Comparison of ENCODE assay signal across 13 cellular contexts in genomic region chr2:85257359-85258193, GRCh38.
DNase-seq lines count a peak whose midpoint lies in the region; ATAC-seq, FAIRE-seq and TF ChIP-seq lines count a peak whose summit lies in the region.
"Had no signal": no experiment of that assay in that cellular context is flagged by ENCODE, and none has a peak within 500 bp of the region (broad histone marks: within the 10 kb centered on the region; RNA-seq: fewer than 3 reads in every experiment).

No MANE protein-coding gene starts in this region.

- in situ Hi-C loops in HepG2 (cut with HindIII; ENCODE audit: extremely low pct_ligation_motif_present, low pct_unique_long_range_greater_than_20kb) = no loop called here

- TF ChIP-seq POLR2A in HepG2 (IDR thresholded peaks at IDR 0.05; ENCODE audit: insufficient read depth in 1 of 2, low read depth in 2 of 2, low read length in 2 of 2) = no peak

- no peaks in the 10 kb centered on the region for H3K27me3 ChIP-seq in liver (ENCODE audit: control insufficient read depth in 4 of 4, insufficient read depth in 4 of 4, low read length in 3 of 4)
- peaks cover 1 to 68% of the 10 kb centered on the region in 2 experiments; a peak in 4 of 5 replicates for H3K27me3 ChIP-seq in HepG2 (ENCODE audit: control insufficient read depth in 1 of 2, insufficient read depth in 2 of 2, low read length in 2 of 2)
- H3K27me3 ChIP-seq in parathyroid adenoma (ENCODE audit: control insufficient read depth, insufficient read depth, low read length) = no peaks in the 10 kb centered on the region
- H3K27me3 ChIP-seq in MG63 = no peaks in the 10 kb centered on the region
- H3K27me3 ChIP-seq: neutrophil had no signal

- no peak overlapping the region for H3K4me2 ChIP-seq in HepG2 (ENCODE audit: low read depth, low read length)
- H3K4me2 ChIP-seq in parathyroid adenoma (ENCODE audit: low read length) = no peak overlapping the region

- TF ChIP-seq CTCF in liver (IDR thresholded peaks at IDR 0.05; ENCODE audit: low read depth, low read length, missing input control) (no peak), HepG2 (CRISPR knock-in tag; IDR thresholded peaks at IDR 0.05) (no peak), fibroblast of mammary gland (conservative IDR thresholded peaks at IDR 0.05; ENCODE audit: control insufficient read depth, insufficient read depth, low read depth, low read length) (no peak), parathyroid adenoma (IDR thresholded peaks at IDR 0.05) (no peak)

- no peaks in the 10 kb centered on the region for H3K36me3 ChIP-seq in liver (ENCODE audit: control insufficient read depth in 4 of 4, insufficient read depth in 3 of 4, low read depth in 1 of 4, low read length in 3 of 4)
- H3K36me3 ChIP-seq in HepG2 (replicated peaks in 1 of 2; ENCODE audit: control insufficient read depth in 1 of 2, insufficient read depth in 2 of 2, low read length in 2 of 2) = no peaks in the 10 kb centered on the region
- H3K36me3 ChIP-seq in parathyroid adenoma (ENCODE audit: control insufficient read depth, insufficient read depth, low read length) = no peaks in the 10 kb centered on the region
- no peaks in the 10 kb centered on the region for H3K36me3 ChIP-seq in MG63
- H3K36me3 ChIP-seq: neutrophil had no signal

- POLR2A ChIA-PET in HepG2 (lab: Yijun Ruan, JAX) = no interaction called here

- H3K9ac ChIP-seq in liver (ENCODE audit: low read depth in 1 of 2, low read length in 2 of 2) (no peak overlapping the region), HepG2 (ENCODE audit: insufficient read depth, low read depth, low read length) (no peak overlapping the region), parathyroid adenoma (no peak overlapping the region)

- H3K9me3 ChIP-seq in liver (ENCODE audit: control insufficient read depth in 4 of 4, low read length in 3 of 4) (no peaks in the 10 kb centered on the region), HepG2 (ENCODE audit: low read length) (no peaks in the 10 kb centered on the region), parathyroid adenoma (ENCODE audit: control insufficient read depth, low read length) (no peaks in the 10 kb centered on the region), MG63 (no peaks in the 10 kb centered on the region)
- H3K9me3 ChIP-seq: neutrophil had no signal

- H4K20me1 ChIP-seq in HepG2 (ENCODE audit: insufficient read depth, low read length) = no peaks in the 10 kb centered on the region

- TF ChIP-seq RAD21 in liver (IDR thresholded peaks at IDR 0.05) (no peak), HepG2 (CRISPR knock-in tag; IDR thresholded peaks at IDR 0.05) (no peak)

- H3K27ac ChIP-seq in liver (ENCODE audit: low read depth in 1 of 2, low read length in 2 of 2) (peak overlapping the region in 1 of 2 donors; percentile 3), HepG2 (ENCODE audit: extremely low read length, insufficient read depth, low read length) (no peak overlapping the region), parathyroid adenoma (peak overlapping the region; percentile 63)
- H3K27ac ChIP-seq: neutrophil had no signal

- CTCF ChIA-PET in HepG2 (lab: Yijun Ruan, JAX; ENCODE audit: low intra/inter-chr PET ratio, low total read pairs) = no interaction called here

- intact Hi-C loops in HepG2 (cut with micrococcal nuclease; ENCODE audit: unreplicated experiment) = no loop called here

- H2AFZ ChIP-seq in HepG2 (ENCODE audit: low read length) (no peak overlapping the region), parathyroid adenoma (no peak overlapping the region)

- 73% methylated on average over 13 of the region's 13 CpGs for WGBS in liver
- 61% methylated on average over 10 of the region's 13 CpGs for WGBS in HepG2 (ENCODE audit: low lambda C conversion rate)

- no peak for FAIRE-seq in HepG2 (lab: Jason Lieb, UNC)

- no peak for ATAC-seq in HepG2
- no peak for ATAC-seq in GM21529 (IDR thresholded peaks at IDR 0.05; ENCODE audit: unreplicated experiment)
- ATAC-seq in HG02623 (IDR thresholded peaks at IDR 0.05; ENCODE audit: unreplicated experiment) = no peak
- ATAC-seq in GM19395 (IDR thresholded peaks at IDR 0.05; ENCODE audit: unreplicated experiment) = no peak
- ATAC-seq: activated T-cell treated with anti-CD3 and anti-CD28 coated beads, Interleukin-2, amount 50 U/mL, for 72 hours had no signal

- H3K4me1 ChIP-seq in liver (ENCODE audit: control insufficient read depth in 4 of 4, insufficient read depth in 4 of 4, low read length in 3 of 4) = peaks cover 0 to 9% (median 2%) of the 10 kb centered on the region in 4 donors
- peaks cover 27% of the 10 kb centered on the region for H3K4me1 ChIP-seq in HepG2 (ENCODE audit: insufficient read depth, low read length)
- H3K4me1 ChIP-seq in parathyroid adenoma = peaks cover 14% of the 10 kb centered on the region

- TF ChIP-seq EP300 in HepG2 (IDR thresholded peaks at IDR 0.05; ENCODE audit: low read depth in 2 of 2, low read length in 2 of 2) (no peak), HepG2 (CRISPR knock-in tag; IDR thresholded peaks at IDR 0.05; ENCODE audit: borderline replicate concordance) (no peak)

- BruUV-seq in HepG2 (replicated peaks; lab: Mats Ljungman, UMichigan) = no TSS peak

- DNase-seq in HepG2 (ENCODE audit: low spot score) (no peak), fibroblast of mammary gland (ENCODE audit: low read depth) (peak; percentile 68), MG63 (no peak)
- DNase-seq: activated T-cell treated with anti-CD3 and anti-CD28 coated beads, Interleukin-2, amount 50 U/mL, for 72 hours; cerebellar nuclear complex; NCI-H1092; NK-92 treated with Interleukin-12 subunit alpha and Interleukin-12 subunit beta, amount 100 ng/mL, for 24 hours had no signal

- H3K4me3 ChIP-seq in liver (ENCODE audit: low read depth in 1 of 3, low read length in 3 of 3) (no peak overlapping the region), HepG2 (replicated peaks in 1 of 3; ENCODE audit: insufficient read depth in 1 of 3, low read depth in 2 of 3, low read length in 3 of 3) (no peak overlapping the region), fibroblast of mammary gland (ENCODE audit: control insufficient read depth, low read depth, low read length) (no peak overlapping the region), parathyroid adenoma (ENCODE audit: low read depth, low read length) (no peak overlapping the region), MG63 (no peak overlapping the region)

- H3K79me2 ChIP-seq in HepG2 (ENCODE audit: insufficient read depth, low read length) (no peaks in the 10 kb centered on the region), parathyroid adenoma (peaks cover 8% of the 10 kb centered on the region)

TF ChIP-seq in liver, 16 proteins besides CTCF, POLR2A, EP300 and RAD21:
- TF ChIP-seq NR2F2 (IDR thresholded peaks at IDR 0.05) (peak; percentile 48), RXRA (IDR thresholded peaks at IDR 0.05) (no peak)

TF ChIP-seq in HepG2, 621 proteins besides CTCF, POLR2A, EP300 and RAD21 (continues in another document):
- no peak for TF ChIP-seq ISX (CRISPR knock-in tag; conservative IDR thresholded peaks at IDR 0.05)
- TF ChIP-seq PHF21A (CRISPR knock-in tag; IDR thresholded peaks at IDR 0.05) = no peak
